Comparison of ENCODE assay signal across 1 cellular context in the genomic region with DNA sequence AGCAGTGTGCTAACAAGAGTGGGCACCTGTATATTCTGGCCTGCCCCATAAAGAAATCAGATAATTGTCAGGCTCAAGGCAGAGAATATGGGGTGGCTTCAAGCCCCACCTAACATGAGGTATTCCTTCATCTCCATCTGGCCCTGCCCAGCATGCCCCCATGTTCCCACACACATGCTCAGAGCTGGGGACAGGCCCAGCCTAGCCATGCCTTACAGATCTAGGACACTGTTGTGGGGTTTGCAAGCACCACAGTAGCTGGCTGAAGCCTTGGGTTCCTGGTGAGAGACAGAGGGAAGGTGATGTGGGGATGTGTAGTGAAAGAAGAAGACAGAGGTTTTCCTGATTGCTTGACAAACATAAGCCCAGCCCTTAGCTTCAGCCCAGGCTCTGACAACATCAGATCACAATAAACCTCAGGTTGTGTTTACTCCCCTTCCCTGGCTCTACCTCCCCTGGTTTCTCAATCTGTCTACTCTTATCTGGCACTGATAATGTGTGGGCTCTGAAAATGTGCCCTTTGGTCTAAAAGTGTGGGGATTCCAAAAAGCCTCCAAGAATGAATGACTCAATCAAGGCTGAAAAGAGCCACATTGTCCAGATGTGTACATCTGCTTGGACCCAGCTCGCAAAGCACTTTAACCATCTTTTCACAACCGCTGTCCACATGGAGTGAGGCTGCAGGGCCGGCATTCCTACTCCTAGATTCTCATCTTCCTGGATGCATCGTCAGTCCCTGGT.
TF ChIP-seq lines count a peak whose summit lies in the region.

No MANE protein-coding gene starts in this region.

TF ChIP-seq in HepG2, 621 proteins besides CTCF, POLR2A, EP300 and RAD21 (continued from another document and continues in another):
- peak; percentile 48; the same call in 1 of the 2 replicates for TF ChIP-seq SIX1 (CRISPR knock-in tag; IDR thresholded peaks at IDR 0.05; ENCODE audit: borderline replicate concordance)
- no peak for TF ChIP-seq ZNF251 (CRISPR knock-in tag; IDR thresholded peaks at IDR 0.05)
- no peak for TF ChIP-seq GPN1 (CRISPR knock-in tag; IDR thresholded peaks at IDR 0.05; ENCODE audit: borderline replicate concordance)
- TF ChIP-seq ZNF343 (CRISPR knock-in tag; IDR thresholded peaks at IDR 0.05) = no peak
- TF ChIP-seq ZNF776 (CRISPR knock-in tag; IDR thresholded peaks at IDR 0.05) = no peak
- TF ChIP-seq ZNF883 (CRISPR knock-in tag; IDR thresholded peaks at IDR 0.05; ENCODE audit: not compliant biosample characterization) = no peak
- no peak for TF ChIP-seq ZNF101 (CRISPR knock-in tag; IDR thresholded peaks at IDR 0.05; ENCODE audit: borderline replicate concordance, low read depth)
- TF ChIP-seq ZNF761 (CRISPR knock-in tag; conservative IDR thresholded peaks at IDR 0.05) = no peak; the same call in 1 of the 2 replicates
- TF ChIP-seq, protein P1, sequence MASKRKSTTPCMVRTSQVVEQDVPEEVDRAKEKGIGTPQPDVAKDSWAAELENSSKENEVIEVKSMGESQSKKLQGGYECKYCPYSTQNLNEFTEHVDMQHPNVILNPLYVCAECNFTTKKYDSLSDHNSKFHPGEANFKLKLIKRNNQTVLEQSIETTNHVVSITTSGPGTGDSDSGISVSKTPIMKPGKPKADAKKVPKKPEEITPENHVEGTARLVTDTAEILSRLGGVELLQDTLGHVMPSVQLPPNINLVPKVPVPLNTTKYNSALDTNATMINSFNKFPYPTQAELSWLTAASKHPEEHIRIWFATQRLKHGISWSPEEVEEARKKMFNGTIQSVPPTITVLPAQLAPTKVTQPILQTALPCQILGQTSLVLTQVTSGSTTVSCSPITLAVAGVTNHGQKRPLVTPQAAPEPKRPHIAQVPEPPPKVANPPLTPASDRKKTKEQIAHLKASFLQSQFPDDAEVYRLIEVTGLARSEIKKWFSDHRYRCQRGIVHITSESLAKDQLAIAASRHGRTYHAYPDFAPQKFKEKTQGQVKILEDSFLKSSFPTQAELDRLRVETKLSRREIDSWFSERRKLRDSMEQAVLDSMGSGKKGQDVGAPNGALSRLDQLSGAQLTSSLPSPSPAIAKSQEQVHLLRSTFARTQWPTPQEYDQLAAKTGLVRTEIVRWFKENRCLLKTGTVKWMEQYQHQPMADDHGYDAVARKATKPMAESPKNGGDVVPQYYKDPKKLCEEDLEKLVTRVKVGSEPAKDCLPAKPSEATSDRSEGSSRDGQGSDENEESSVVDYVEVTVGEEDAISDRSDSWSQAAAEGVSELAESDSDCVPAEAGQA (IDR thresholded peaks at IDR 0.05; ENCODE audit: low read depth) = no peak
- TF ChIP-seq, protein P1 (CRISPR knock-in tag; IDR thresholded peaks at IDR 0.05; ENCODE audit: borderline replicate concordance) = no peak
- TF ChIP-seq ZNF746 (CRISPR knock-in tag; IDR thresholded peaks at IDR 0.05) = 0 out of 2 replicates have a peak, but pooled peaks have one; percentile 56
- peak; percentile 48; the same call in 1 of the 2 replicates for TF ChIP-seq RFXAP (CRISPR knock-in tag; IDR thresholded peaks at IDR 0.05; ENCODE audit: borderline replicate concordance)
- TF ChIP-seq ZNF296 (CRISPR knock-in tag; conservative IDR thresholded peaks at IDR 0.05) = no peak
- no peak for TF ChIP-seq CENPX (CRISPR knock-in tag; IDR thresholded peaks at IDR 0.05)
- no peak for TF ChIP-seq EZH2 (conservative IDR thresholded peaks at IDR 0.05; ENCODE audit: low read depth, low read length)
- no peak for TF ChIP-seq ZNF136 (CRISPR knock-in tag; IDR thresholded peaks at IDR 0.05; ENCODE audit: low read depth)
- TF ChIP-seq, protein P2, sequence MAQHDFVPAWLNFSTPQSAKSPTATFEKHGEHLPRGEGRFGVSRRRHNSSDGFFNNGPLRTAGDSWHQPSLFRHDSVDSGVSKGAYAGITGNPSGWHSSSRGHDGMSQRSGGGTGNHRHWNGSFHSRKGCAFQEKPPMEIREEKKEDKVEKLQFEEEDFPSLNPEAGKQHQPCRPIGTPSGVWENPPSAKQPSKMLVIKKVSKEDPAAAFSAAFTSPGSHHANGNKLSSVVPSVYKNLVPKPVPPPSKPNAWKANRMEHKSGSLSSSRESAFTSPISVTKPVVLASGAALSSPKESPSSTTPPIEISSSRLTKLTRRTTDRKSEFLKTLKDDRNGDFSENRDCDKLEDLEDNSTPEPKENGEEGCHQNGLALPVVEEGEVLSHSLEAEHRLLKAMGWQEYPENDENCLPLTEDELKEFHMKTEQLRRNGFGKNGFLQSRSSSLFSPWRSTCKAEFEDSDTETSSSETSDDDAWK (CRISPR knock-in tag; IDR thresholded peaks at IDR 0.05) = no peak
- TF ChIP-seq ZNF7 (CRISPR knock-in tag; IDR thresholded peaks at IDR 0.05) = no peak; the same call in 1 of the 2 replicates
- TF ChIP-seq ATAD3A (CRISPR knock-in tag; IDR thresholded peaks at IDR 0.05) = no peak
- TF ChIP-seq, protein P3, sequence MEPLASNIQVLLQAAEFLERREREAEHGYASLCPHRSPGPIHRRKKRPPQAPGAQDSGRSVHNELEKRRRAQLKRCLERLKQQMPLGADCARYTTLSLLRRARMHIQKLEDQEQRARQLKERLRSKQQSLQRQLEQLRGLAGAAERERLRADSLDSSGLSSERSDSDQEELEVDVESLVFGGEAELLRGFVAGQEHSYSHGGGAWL (CRISPR knock-in tag; IDR thresholded peaks at IDR 0.05) = no peak
- TF ChIP-seq, protein P4, sequence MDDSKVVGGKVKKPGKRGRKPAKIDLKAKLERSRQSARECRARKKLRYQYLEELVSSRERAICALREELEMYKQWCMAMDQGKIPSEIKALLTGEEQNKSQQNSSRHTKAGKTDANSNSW (CRISPR knock-in tag; IDR thresholded peaks at IDR 0.05; ENCODE audit: borderline replicate concordance) = no peak
- TF ChIP-seq, protein P5, sequence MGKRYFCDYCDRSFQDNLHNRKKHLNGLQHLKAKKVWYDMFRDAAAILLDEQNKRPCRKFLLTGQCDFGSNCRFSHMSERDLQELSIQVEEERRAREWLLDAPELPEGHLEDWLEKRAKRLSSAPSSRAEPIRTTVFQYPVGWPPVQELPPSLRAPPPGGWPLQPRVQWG (CRISPR knock-in tag; IDR thresholded peaks at IDR 0.05; ENCODE audit: borderline replicate concordance, low read depth) = no peak
- TF ChIP-seq BHLHE40 (IDR thresholded peaks at IDR 0.05; ENCODE audit: low read length) = no peak
- TF ChIP-seq, protein P6, sequence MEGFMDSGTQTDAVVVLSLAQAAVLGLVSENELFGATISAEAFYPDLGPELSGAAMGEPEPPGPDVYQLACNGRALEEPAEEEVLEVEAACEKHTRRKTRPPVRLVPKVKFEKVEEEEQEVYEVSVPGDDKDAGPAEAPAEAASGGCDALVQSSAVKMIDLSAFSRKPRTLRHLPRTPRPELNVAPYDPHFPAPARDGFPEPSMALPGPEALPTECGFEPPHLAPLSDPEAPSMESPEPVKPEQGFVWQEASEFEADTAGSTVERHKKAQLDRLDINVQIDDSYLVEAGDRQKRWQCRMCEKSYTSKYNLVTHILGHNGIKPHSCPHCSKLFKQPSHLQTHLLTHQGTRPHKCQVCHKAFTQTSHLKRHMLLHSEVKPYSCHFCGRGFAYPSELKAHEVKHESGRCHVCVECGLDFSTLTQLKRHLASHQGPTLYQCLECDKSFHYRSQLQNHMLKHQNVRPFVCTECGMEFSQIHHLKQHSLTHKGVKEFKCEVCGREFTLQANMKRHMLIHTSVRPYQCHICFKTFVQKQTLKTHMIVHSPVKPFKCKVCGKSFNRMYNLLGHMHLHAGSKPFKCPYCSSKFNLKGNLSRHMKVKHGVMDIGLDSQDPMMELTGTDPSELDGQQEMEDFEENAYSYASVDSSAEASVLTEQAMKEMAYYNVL (CRISPR knock-in tag; IDR thresholded peaks at IDR 0.05; ENCODE audit: borderline replicate concordance) = peak; percentile 90
- TF ChIP-seq ARNTL (CRISPR knock-in tag; IDR thresholded peaks at IDR 0.05) = 0 out of 2 replicates have a peak, but pooled peaks have one; percentile 49
- no peak for TF ChIP-seq SUZ12 (IDR thresholded peaks at IDR 0.05; ENCODE audit: low read depth, low read length)
- no peak for TF ChIP-seq ZNF83 (CRISPR knock-in tag; IDR thresholded peaks at IDR 0.05; ENCODE audit: borderline replicate concordance)
- TF ChIP-seq WIZ (CRISPR knock-in tag; IDR thresholded peaks at IDR 0.05) = no peak
- TF ChIP-seq ZNF766 (CRISPR knock-in tag; IDR thresholded peaks at IDR 0.05; ENCODE audit: borderline replicate concordance) = peak; percentile 100
- no peak for TF ChIP-seq TBP (CRISPR knock-in tag; IDR thresholded peaks at IDR 0.05)
- TF ChIP-seq, protein P7, sequence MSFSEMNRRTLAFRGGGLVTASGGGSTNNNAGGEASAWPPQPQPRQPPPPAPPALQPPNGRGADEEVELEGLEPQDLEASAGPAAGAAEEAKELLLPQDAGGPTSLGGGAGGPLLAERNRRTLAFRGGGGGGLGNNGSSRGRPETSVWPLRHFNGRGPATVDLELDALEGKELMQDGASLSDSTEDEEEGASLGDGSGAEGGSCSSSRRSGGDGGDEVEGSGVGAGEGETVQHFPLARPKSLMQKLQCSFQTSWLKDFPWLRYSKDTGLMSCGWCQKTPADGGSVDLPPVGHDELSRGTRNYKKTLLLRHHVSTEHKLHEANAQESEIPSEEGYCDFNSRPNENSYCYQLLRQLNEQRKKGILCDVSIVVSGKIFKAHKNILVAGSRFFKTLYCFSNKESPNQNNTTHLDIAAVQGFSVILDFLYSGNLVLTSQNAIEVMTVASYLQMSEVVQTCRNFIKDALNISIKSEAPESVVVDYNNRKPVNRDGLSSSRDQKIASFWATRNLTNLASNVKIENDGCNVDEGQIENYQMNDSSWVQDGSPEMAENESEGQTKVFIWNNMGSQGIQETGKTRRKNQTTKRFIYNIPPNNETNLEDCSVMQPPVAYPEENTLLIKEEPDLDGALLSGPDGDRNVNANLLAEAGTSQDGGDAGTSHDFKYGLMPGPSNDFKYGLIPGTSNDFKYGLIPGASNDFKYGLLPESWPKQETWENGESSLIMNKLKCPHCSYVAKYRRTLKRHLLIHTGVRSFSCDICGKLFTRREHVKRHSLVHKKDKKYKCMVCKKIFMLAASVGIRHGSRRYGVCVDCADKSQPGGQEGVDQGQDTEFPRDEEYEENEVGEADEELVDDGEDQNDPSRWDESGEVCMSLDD (CRISPR knock-in tag; IDR thresholded peaks at IDR 0.05; ENCODE audit: borderline replicate concordance) = no peak
- TF ChIP-seq RBAK (CRISPR knock-in tag; IDR thresholded peaks at IDR 0.05) = no peak
- TF ChIP-seq ZBTB1 (CRISPR knock-in tag; IDR thresholded peaks at IDR 0.05; ENCODE audit: borderline replicate concordance) = no peak
- TF ChIP-seq, protein P8, sequence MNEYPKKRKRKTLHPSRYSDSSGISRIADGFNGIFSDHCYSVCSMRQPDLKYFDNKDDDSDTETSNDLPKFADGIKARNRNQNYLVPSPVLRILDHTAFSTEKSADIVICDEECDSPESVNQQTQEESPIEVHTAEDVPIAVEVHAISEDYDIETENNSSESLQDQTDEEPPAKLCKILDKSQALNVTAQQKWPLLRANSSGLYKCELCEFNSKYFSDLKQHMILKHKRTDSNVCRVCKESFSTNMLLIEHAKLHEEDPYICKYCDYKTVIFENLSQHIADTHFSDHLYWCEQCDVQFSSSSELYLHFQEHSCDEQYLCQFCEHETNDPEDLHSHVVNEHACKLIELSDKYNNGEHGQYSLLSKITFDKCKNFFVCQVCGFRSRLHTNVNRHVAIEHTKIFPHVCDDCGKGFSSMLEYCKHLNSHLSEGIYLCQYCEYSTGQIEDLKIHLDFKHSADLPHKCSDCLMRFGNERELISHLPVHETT (CRISPR knock-in tag; conservative IDR thresholded peaks at IDR 0.05) = no peak
- TF ChIP-seq GATA4 (IDR thresholded peaks at IDR 0.05; ENCODE audit: borderline replicate concordance, low read depth) = peak; percentile 88
- no peak for TF ChIP-seq GMEB2 (CRISPR knock-in tag; IDR thresholded peaks at IDR 0.05; ENCODE audit: low read depth)
- TF ChIP-seq POLR2AphosphoS5 (IDR thresholded peaks at IDR 0.05; ENCODE audit: low read depth, low read length) = no peak
- no peak for TF ChIP-seq HOXA7 (CRISPR knock-in tag; IDR thresholded peaks at IDR 0.05)
- no peak for TF ChIP-seq CHCHD3 (CRISPR knock-in tag; IDR thresholded peaks at IDR 0.05)
